Comparison of ENCODE assay signal across 13 cellular contexts in genomic region chr5:123810911-123811310, GRCh38.
"Had no signal": no experiment of that assay in that cellular context is flagged by ENCODE, and none has a peak within 500 bp of the region (broad histone marks: within the 10 kb centered on the region; RNA-seq: fewer than 3 reads in every experiment).

No MANE protein-coding gene starts in this region.

- H3K27ac Mint-ChIP-seq: activated CD4-positive, alpha-beta T cell treated with anti-CD3 and anti-CD28 coated beads for 36 hours; activated CD8-positive, alpha-beta T cell treated with anti-CD3 and anti-CD28 coated beads for 36 hours; activated naive CD4-positive, alpha-beta T cell treated with anti-CD3 and anti-CD28 coated beads for 36 hours; activated T-helper 17 cell treated with anti-CD3 and anti-CD28 coated beads, Interleukin-2, amount 50 U/mL, for 72 hours; stimulated activated naive CD8-positive, alpha-beta T cell treated with anti-CD3 and anti-CD28 coated beads, Interleukin-15, Interleukin-2, amounts not matched to agents 100 ng/mL and 50 ng/mL, for 24 hours had no signal

- H3K36me3 ChIP-seq: upper lobe of right lung had no signal

- H3K27me3 Mint-ChIP-seq: activated CD4-positive, alpha-beta T cell treated with anti-CD3 and anti-CD28 coated beads for 36 hours; activated CD8-positive, alpha-beta T cell treated with anti-CD3 and anti-CD28 coated beads for 36 hours; activated T-helper 17 cell treated with anti-CD3 and anti-CD28 coated beads, Interleukin-2, amount 50 U/mL, for 72 hours; stimulated activated naive CD8-positive, alpha-beta T cell treated with anti-CD3 and anti-CD28 coated beads, Interleukin-15, Interleukin-2, amounts not matched to agents 100 ng/mL and 50 ng/mL, for 24 hours had no signal

- H3K4me3 ChIP-seq: upper lobe of right lung had no signal

- H3K9me3 ChIP-seq: upper lobe of right lung had no signal

- H3K9me3 Mint-ChIP-seq: activated CD8-positive, alpha-beta T cell treated with anti-CD3 and anti-CD28 coated beads for 36 hours; activated naive CD4-positive, alpha-beta T cell treated with anti-CD3 and anti-CD28 coated beads for 36 hours; stimulated activated naive CD8-positive, alpha-beta T cell treated with anti-CD3 and anti-CD28 coated beads, Interleukin-15, Interleukin-2, amounts not matched to agents 100 ng/mL and 50 ng/mL, for 24 hours had no signal

- H3K4me3 Mint-ChIP-seq: activated CD4-positive, alpha-beta T cell treated with anti-CD3 and anti-CD28 coated beads for 36 hours; activated CD8-positive, alpha-beta T cell treated with anti-CD3 and anti-CD28 coated beads for 36 hours; activated naive CD4-positive, alpha-beta T cell treated with anti-CD3 and anti-CD28 coated beads for 36 hours; activated T-helper 17 cell treated with anti-CD3 and anti-CD28 coated beads, Interleukin-2, amount 50 U/mL, for 72 hours; stimulated activated naive CD8-positive, alpha-beta T cell treated with anti-CD3 and anti-CD28 coated beads, Interleukin-15, Interleukin-2, amounts not matched to agents 100 ng/mL and 50 ng/mL, for 24 hours had no signal

- FAIRE-seq: astrocyte, colon had no signal

- ATAC-seq: activated CD4-positive, alpha-beta T cell treated with anti-CD3 and anti-CD28 coated beads for 36 hours; activated CD8-positive, alpha-beta T cell treated with anti-CD3 and anti-CD28 coated beads for 36 hours; activated T-helper 17 cell treated with anti-CD3 and anti-CD28 coated beads, Interleukin-2, amount 50 U/mL, for 72 hours had no signal

- H3K4me1 Mint-ChIP-seq: activated CD4-positive, alpha-beta T cell treated with anti-CD3 and anti-CD28 coated beads for 36 hours; activated T-helper 17 cell treated with anti-CD3 and anti-CD28 coated beads, Interleukin-2, amount 50 U/mL, for 72 hours had no signal

- DNase-seq: activated CD4-positive, alpha-beta T cell treated with anti-CD3 and anti-CD28 coated beads for 36 hours; activated CD8-positive, alpha-beta T cell treated with anti-CD3 and anti-CD28 coated beads for 36 hours; activated naive CD4-positive, alpha-beta T cell treated with anti-CD3 and anti-CD28 coated beads for 36 hours; effector CD4-positive, alpha-beta T cell; foreskin melanocyte; hippocampal formation; stimulated activated CD4-positive, alpha-beta T cell treated with anti-CD3 and anti-CD28 coated beads, Interleukin-4, amount 100 ng/mL, for 24 hours; SW 1271; upper lobe of right lung had no signal

- H3K27me3 ChIP-seq: upper lobe of right lung had no signal

- H3K27ac ChIP-seq: upper lobe of right lung had no signal
